In genomic region chr3:119911748-119912147, GRCh38 we compare ENCODE assay signal across 17 cellular contexts.
A peak's percentile ranks its signal among the peaks of the same experiment; 100 is the strongest.
DNase-seq lines count a peak whose midpoint lies in the region; ATAC-seq and TF ChIP-seq lines count a peak whose summit lies in the region.
"Had no signal": no experiment of that assay in that cellular context is flagged by ENCODE, and none has a peak within 500 bp of the region (broad histone marks: within the 10 kb centered on the region; RNA-seq: fewer than 3 reads in every experiment).

No MANE protein-coding gene starts in this region.

- no peak overlapping the region for H3K27ac ChIP-seq in brain microvascular endothelial cell
- H3K27ac ChIP-seq: Peyer's patch, psoas muscle, thyroid gland had no signal

- H3K4me3 Mint-ChIP-seq in activated naive CD4-positive, alpha-beta T cell treated with anti-CD3 and anti-CD28 coated beads, Interleukin-2, amount 50 U/mL, for 24 hours, result peak overlapping the region; percentile 80
- H3K4me3 Mint-ChIP-seq in stimulated activated naive CD8-positive, alpha-beta T cell treated with anti-CD3 and anti-CD28 coated beads, Interleukin-15, Interleukin-2, amounts not matched to agents 100 ng/mL and 50 ng/mL, for 24 hours, result peak overlapping the region; percentile 44

- H3K36me3 ChIP-seq in brain microvascular endothelial cell (replicated peaks), result peaks cover 8% of the 10 kb centered on the region
- H3K36me3 ChIP-seq: thyroid gland had no signal

- TF ChIP-seq CTCF in brain microvascular endothelial cell (IDR thresholded peaks at IDR 0.05; ENCODE audit: low read depth, low read length, missing control alignments), result no peak

- no peaks in the 10 kb centered on the region for H3K27me3 Mint-ChIP-seq in activated naive CD4-positive, alpha-beta T cell treated with anti-CD3 and anti-CD28 coated beads, Interleukin-2, amount 50 U/mL, for 24 hours
- H3K27me3 Mint-ChIP-seq in stimulated activated naive CD8-positive, alpha-beta T cell treated with anti-CD3 and anti-CD28 coated beads, Interleukin-15, Interleukin-2, amounts not matched to agents 100 ng/mL and 50 ng/mL, for 24 hours, result no peaks in the 10 kb centered on the region

- in situ Hi-C loops in brain microvascular endothelial cell (cut with HindIII; ENCODE audit: low pct_ligation_motif_present, low sequenced_read_pairs), result no loop called here

- no peak overlapping the region for H3K4me3 ChIP-seq in brain microvascular endothelial cell (ENCODE audit: low read depth, low read length)
- H3K4me3 ChIP-seq: Peyer's patch, psoas muscle, thyroid gland had no signal

- DNase-seq in activated naive CD4-positive, alpha-beta T cell treated with anti-CD3 and anti-CD28 coated beads, Interleukin-2, amount 50 U/mL, for 16 hours, result no peak
- peak in 1 of 2 donors; percentile 14 for DNase-seq in activated naive CD4-positive, alpha-beta T cell treated with anti-CD3 and anti-CD28 coated beads, Interleukin-2, amount 50 U/mL, for 72 hours (ENCODE audit: low spot score in 2 of 2)
- DNase-seq in NCI-H1930 (lab: John Stamatoyannopoulos, UW) (no peak), brain microvascular endothelial cell (no peak)
- DNase-seq: activated CD8-positive, alpha-beta memory T cell treated with anti-CD3 and anti-CD28 coated beads for 24 hours; amygdala; hippocampal formation; left colon; NCI-H1694 treated with DMSO at 0.1 percent for 48 hours; NCI-H524 treated with DMSO at 0.1 percent for 48 hours; Peyer's patch; psoas muscle; thyroid gland had no signal

- no peaks in the 10 kb centered on the region for H3K9me3 Mint-ChIP-seq in activated naive CD4-positive, alpha-beta T cell treated with anti-CD3 and anti-CD28 coated beads, Interleukin-2, amount 50 U/mL, for 24 hours
- H3K9me3 Mint-ChIP-seq in activated naive CD4-positive, alpha-beta T cell treated with anti-CD3 and anti-CD28 coated beads, Interleukin-2, amount 50 U/mL, for 72 hours, result no peaks in the 10 kb centered on the region
- no peaks in the 10 kb centered on the region for H3K9me3 Mint-ChIP-seq in stimulated activated naive CD8-positive, alpha-beta T cell treated with anti-CD3 and anti-CD28 coated beads, Interleukin-15, Interleukin-2, amounts not matched to agents 100 ng/mL and 50 ng/mL, for 24 hours

- ATAC-seq in HG03378 (IDR thresholded peaks at IDR 0.05; ENCODE audit: unreplicated experiment) (peak; percentile 63), GM21737 (IDR thresholded peaks at IDR 0.05; ENCODE audit: unreplicated experiment) (no peak)
- ATAC-seq in activated naive CD4-positive, alpha-beta T cell treated with anti-CD3 and anti-CD28 coated beads, Interleukin-2, amount 50 U/mL, for 72 hours, result peak; percentile 76 to 84
- ATAC-seq: left colon, psoas muscle had no signal

- H3K36me3 Mint-ChIP-seq in activated naive CD4-positive, alpha-beta T cell treated with anti-CD3 and anti-CD28 coated beads, Interleukin-2, amount 50 U/mL, for 24 hours, result peaks cover 22% of the 10 kb centered on the region
- H3K36me3 Mint-ChIP-seq in activated naive CD4-positive, alpha-beta T cell treated with anti-CD3 and anti-CD28 coated beads, Interleukin-2, amount 50 U/mL, for 72 hours, result peaks cover 4 to 6% of the 10 kb centered on the region in 2 donors
- H3K36me3 Mint-ChIP-seq in stimulated activated naive CD8-positive, alpha-beta T cell treated with anti-CD3 and anti-CD28 coated beads, Interleukin-15, Interleukin-2, amounts not matched to agents 100 ng/mL and 50 ng/mL, for 24 hours (ENCODE audit: low read depth), result peaks cover 51% of the 10 kb centered on the region

- H3K4me1 Mint-ChIP-seq in activated naive CD4-positive, alpha-beta T cell treated with anti-CD3 and anti-CD28 coated beads, Interleukin-2, amount 50 U/mL, for 24 hours, result peaks cover 32% of the 10 kb centered on the region
- H3K4me1 Mint-ChIP-seq in stimulated activated naive CD8-positive, alpha-beta T cell treated with anti-CD3 and anti-CD28 coated beads, Interleukin-15, Interleukin-2, amounts not matched to agents 100 ng/mL and 50 ng/mL, for 24 hours (ENCODE audit: low read depth), result peaks cover 28% of the 10 kb centered on the region

- peak overlapping the region; percentile 99 for H3K27ac Mint-ChIP-seq in activated naive CD4-positive, alpha-beta T cell treated with anti-CD3 and anti-CD28 coated beads, Interleukin-2, amount 50 U/mL, for 24 hours
- H3K27ac Mint-ChIP-seq in activated naive CD4-positive, alpha-beta T cell treated with anti-CD3 and anti-CD28 coated beads, Interleukin-2, amount 50 U/mL, for 72 hours, result peak overlapping the region; percentile 88
- H3K27ac Mint-ChIP-seq in stimulated activated naive CD8-positive, alpha-beta T cell treated with anti-CD3 and anti-CD28 coated beads, Interleukin-15, Interleukin-2, amounts not matched to agents 100 ng/mL and 50 ng/mL, for 24 hours, result peak overlapping the region; percentile 95

- no peaks in the 10 kb centered on the region for H3K27me3 ChIP-seq in brain microvascular endothelial cell (replicated peaks)
- H3K27me3 ChIP-seq: Peyer's patch, thyroid gland had no signal
